ENCODE assay signal across 15 cellular contexts in genomic region chr3:182067423-182067822, GRCh38.
DNase-seq lines count a peak whose midpoint lies in the region; ATAC-seq, FAIRE-seq and TF ChIP-seq lines count a peak whose summit lies in the region.
"Had no signal": no experiment of that assay in that cellular context is flagged by ENCODE, and none has a peak within 500 bp of the region (broad histone marks: within the 10 kb centered on the region; RNA-seq: fewer than 3 reads in every experiment).

No MANE protein-coding gene starts in this region.

- H3K27ac ChIP-seq in GM23338 (ENCODE audit: low read depth) (no peak overlapping the region), OCI-LY7 (ENCODE audit: low read depth, low read length, poor library complexity, severe bottlenecking) (no peak overlapping the region), mesendoderm (ENCODE audit: low read depth, low read length) (no peak overlapping the region)
- H3K27ac ChIP-seq: A549, C4-2B had no signal

- H3K4me3 Mint-ChIP-seq in GM23338 = no peak overlapping the region
- no peak overlapping the region for H3K4me3 Mint-ChIP-seq in activated naive CD4-positive, alpha-beta T cell treated with anti-CD3 and anti-CD28 coated beads, Interleukin-2, amount 10 ng/mL, durations not matched to agents 7 days and 5 days
- H3K4me3 Mint-ChIP-seq: CD4-positive, alpha-beta memory T cell had no signal

- H3K4me3 ChIP-seq in GM23338 = no peak overlapping the region
- no peak overlapping the region for H3K4me3 ChIP-seq in OCI-LY7 (ENCODE audit: low read depth, low read length, poor library complexity, severe bottlenecking)
- H3K4me3 ChIP-seq in bronchial epithelial cell (ENCODE audit: low read depth, low read length) = no peak overlapping the region
- no peak overlapping the region for H3K4me3 ChIP-seq in mesendoderm (ENCODE audit: low read length)
- H3K4me3 ChIP-seq: A549 had no signal

- no TSS peak for BruUV-seq in OCI-LY7 (replicated peaks; lab: Mats Ljungman, UMichigan)

- H2AK5ac ChIP-seq in mesendoderm (ENCODE audit: low read length) = no peak overlapping the region

- H3K4me1 ChIP-seq in GM23338 (ENCODE audit: insufficient read depth) (no peaks in the 10 kb centered on the region), OCI-LY7 (ENCODE audit: insufficient read depth, low read length, poor library complexity, severe bottlenecking) (no peaks in the 10 kb centered on the region), mesendoderm (ENCODE audit: control insufficient read depth, low read depth, low read length) (no peaks in the 10 kb centered on the region)
- H3K4me1 ChIP-seq: A549, BE2C had no signal

- WGBS in mesendoderm (ENCODE audit: extremely low coverage, insufficient coverage, low lambda C conversion rate) = no CpG with 5 or more reads among the region's 4 CpGs

- intact Hi-C loops in OCI-LY7 (cut with micrococcal nuclease; ENCODE audit: unreplicated experiment) (no loop called here), left cardiac atrium (cut with DNase I) (no loop called here)

- no peak overlapping the region for H3K18ac ChIP-seq in mesendoderm (ENCODE audit: low read length)

- no peak overlapping the region for H3K23ac ChIP-seq in mesendoderm (ENCODE audit: low read length)

- POLR2A ChIA-PET in OCI-LY7 (lab: Charles Lee) = no interaction called here

- peaks cover 5% of the 10 kb centered on the region for H3K27me3 Mint-ChIP-seq in GM23338 (ENCODE audit: insufficient read depth, low read depth, poor library complexity)
- H3K27me3 Mint-ChIP-seq in activated naive CD4-positive, alpha-beta T cell treated with anti-CD3 and anti-CD28 coated beads, Interleukin-2, amount 10 ng/mL, durations not matched to agents 7 days and 5 days = no peaks in the 10 kb centered on the region
- H3K27me3 Mint-ChIP-seq: CD4-positive, alpha-beta memory T cell had no signal

- H3K4me1 Mint-ChIP-seq in GM23338 = no peaks in the 10 kb centered on the region; the same call in 1 of the 3 replicates
- no peaks in the 10 kb centered on the region for H3K4me1 Mint-ChIP-seq in activated naive CD4-positive, alpha-beta T cell treated with anti-CD3 and anti-CD28 coated beads, Interleukin-2, amount 10 ng/mL, durations not matched to agents 7 days and 5 days
- H3K4me1 Mint-ChIP-seq: CD4-positive, alpha-beta memory T cell had no signal

- no peak overlapping the region for H4K8ac ChIP-seq in mesendoderm (ENCODE audit: low read depth, low read length)

- no peak for TF ChIP-seq CTCF in GM23338 (conservative IDR thresholded peaks at IDR 0.05; ENCODE audit: low read depth in 2 of 2)
- TF ChIP-seq CTCF in OCI-LY7 (conservative IDR thresholded peaks at IDR 0.05; ENCODE audit: low read length) = no peak
- no peak for TF ChIP-seq CTCF in bronchial epithelial cell (IDR thresholded peaks at IDR 0.05; ENCODE audit: insufficient read depth, low read length, severe bottlenecking)

- peak; percentile 13 for FAIRE-seq in bronchial epithelial cell (lab: Jason Lieb, UNC)
- FAIRE-seq: A549, GM12892, GM19239 had no signal

- no peaks in the 10 kb centered on the region for H3K79me1 ChIP-seq in mesendoderm (ENCODE audit: low read length)

- CTCF ChIA-PET in OCI-LY7 (lab: Charles Lee; ENCODE audit: unreplicated experiment) = no interaction called here
- CTCF ChIA-PET in activated naive CD4-positive, alpha-beta T cell treated with anti-CD3 and anti-CD28 coated beads, Interleukin-2, amount 10 ng/mL, durations not matched to agents 7 days and 5 days (lab: Charles Lee) = no interaction called here

- no peak overlapping the region for H3K56ac ChIP-seq in mesendoderm (ENCODE audit: low read length)

- no peaks in the 10 kb centered on the region for H3K27me3 ChIP-seq in GM23338 (ENCODE audit: insufficient read depth)
- no peaks in the 10 kb centered on the region for H3K27me3 ChIP-seq in bronchial epithelial cell (ENCODE audit: control insufficient read depth, insufficient read depth, low read length)
- H3K27me3 ChIP-seq in mesendoderm (ENCODE audit: insufficient read depth, low read length, poor library complexity) = no peaks in the 10 kb centered on the region
- H3K27me3 ChIP-seq: BE2C had no signal

- H3K9me3 ChIP-seq in OCI-LY7 (ENCODE audit: low read length) = no peaks in the 10 kb centered on the region
- H3K9me3 ChIP-seq: A549, BE2C had no signal

- no peaks in the 10 kb centered on the region for H3F3A ChIP-seq in GM23338 (replicated peaks; ENCODE audit: low read depth)

- no peak overlapping the region for H2BK5ac ChIP-seq in mesendoderm (ENCODE audit: low read length)

- H3K36me3 ChIP-seq in GM23338 (ENCODE audit: insufficient read depth) (no peaks in the 10 kb centered on the region), OCI-LY7 (ENCODE audit: insufficient read depth, low read length) (no peaks in the 10 kb centered on the region), bronchial epithelial cell (ENCODE audit: control insufficient read depth, insufficient read depth, low read length) (no peaks in the 10 kb centered on the region), mesendoderm (ENCODE audit: control insufficient read depth, insufficient read depth, low read length) (no peaks in the 10 kb centered on the region)
- H3K36me3 ChIP-seq: BE2C had no signal

- H2BK15ac ChIP-seq in mesendoderm (replicated peaks; ENCODE audit: low read depth) = no peak overlapping the region

- H4K20me1 ChIP-seq in GM23338 (replicated peaks; ENCODE audit: insufficient read depth) = no peaks in the 10 kb centered on the region
- H4K20me1 ChIP-seq in OCI-LY7 (ENCODE audit: insufficient read depth, low read length) = no peaks in the 10 kb centered on the region

- H3K9ac ChIP-seq in mesendoderm (ENCODE audit: low read length) = no peak overlapping the region

- no peak overlapping the region for H3K27ac Mint-ChIP-seq in GM23338
- H3K27ac Mint-ChIP-seq in activated naive CD4-positive, alpha-beta T cell treated with anti-CD3 and anti-CD28 coated beads, Interleukin-2, amount 10 ng/mL, durations not matched to agents 7 days and 5 days = no peak overlapping the region
- H3K27ac Mint-ChIP-seq: CD4-positive, alpha-beta memory T cell had no signal

- no peak overlapping the region for H3K4me2 ChIP-seq in GM23338
- no peak overlapping the region for H3K4me2 ChIP-seq in OCI-LY7 (ENCODE audit: low read length)
- H3K4me2 ChIP-seq in mesendoderm (ENCODE audit: low read length) = no peak overlapping the region
- H3K4me2 ChIP-seq: A549 had no signal

- H2AFZ ChIP-seq in GM23338 = no peak overlapping the region
- peak overlapping the region; percentile 8; the same call in 1 of the 2 replicates for H2AFZ ChIP-seq in OCI-LY7 (ENCODE audit: low read length)

- no peak for ATAC-seq in GM23338
- no peak for ATAC-seq in left cardiac atrium
- ATAC-seq: A549 had no signal

- H3K9me2 ChIP-seq in GM23338 (ENCODE audit: insufficient read depth) (no peaks in the 10 kb centered on the region), OCI-LY7 (ENCODE audit: insufficient read depth, low read length) (no peaks in the 10 kb centered on the region)

- no peak overlapping the region for H4K5ac ChIP-seq in mesendoderm (ENCODE audit: low read length)

- peak; percentile 8 for DNase-seq in A172 (ENCODE audit: low spot score)
- no peak for DNase-seq in GM23338 (ENCODE audit: low spot score)
- no peak for DNase-seq in OCI-LY7 (ENCODE audit: low spot score)
- no peak for DNase-seq in bronchial epithelial cell (ENCODE audit: low read depth)
- no peak for DNase-seq in left cardiac atrium
- no peak for DNase-seq in mesendoderm
- DNase-seq in activated naive CD4-positive, alpha-beta T cell treated with anti-CD3 and anti-CD28 coated beads, Interleukin-2, amount 10 ng/mL, durations not matched to agents 7 days and 5 days = no peak
- DNase-seq: BE2C; CD4-positive, alpha-beta memory T cell; DMS79; HCEC 1CT had no signal

- no peaks in the 10 kb centered on the region for H3K36me3 Mint-ChIP-seq in GM23338 (ENCODE audit: low read depth)
- H3K36me3 Mint-ChIP-seq in activated naive CD4-positive, alpha-beta T cell treated with anti-CD3 and anti-CD28 coated beads, Interleukin-2, amount 10 ng/mL, durations not matched to agents 7 days and 5 days = no peaks in the 10 kb centered on the region
- H3K36me3 Mint-ChIP-seq: CD4-positive, alpha-beta memory T cell had no signal

- no peak overlapping the region for H3K4ac ChIP-seq in mesendoderm (ENCODE audit: low read depth, low read length)

- H3K79me2 ChIP-seq in GM23338 (replicated peaks; ENCODE audit: insufficient read depth) (no peaks in the 10 kb centered on the region), OCI-LY7 (ENCODE audit: insufficient read depth, low read depth, low read length) (no peaks in the 10 kb centered on the region), mesendoderm (ENCODE audit: control insufficient read depth, insufficient read depth, low read length) (no peaks in the 10 kb centered on the region)

- H3K9me3 Mint-ChIP-seq in GM23338 = no peaks in the 10 kb centered on the region
- H3K9me3 Mint-ChIP-seq in activated naive CD4-positive, alpha-beta T cell treated with anti-CD3 and anti-CD28 coated beads, Interleukin-2, amount 10 ng/mL, durations not matched to agents 7 days and 5 days = no peaks in the 10 kb centered on the region

- no peak overlapping the region for H2BK120ac ChIP-seq in mesendoderm (ENCODE audit: low read depth, low read length)

TF ChIP-seq in GM23338, 12 proteins besides CTCF, POLR2A, EP300 and RAD21 (continues in another document):
- TF ChIP-seq ZNF331 (CRISPR knock-in tag; IDR thresholded peaks at IDR 0.05; ENCODE audit: low read depth) = no peak
- no peak for TF ChIP-seq POLR2AphosphoS5 (IDR thresholded peaks at IDR 0.05; ENCODE audit: low read depth)
- no peak for TF ChIP-seq CREB1 (CRISPR knock-in tag; IDR thresholded peaks at IDR 0.05; ENCODE audit: low read depth)
- no peak for TF ChIP-seq ZNF114 (CRISPR knock-in tag; IDR thresholded peaks at IDR 0.05)
- TF ChIP-seq EZH2phosphoT487 (IDR thresholded peaks at IDR 0.05; ENCODE audit: unreplicated experiment) = no peak
- TF ChIP-seq JUNB (IDR thresholded peaks at IDR 0.05; ENCODE audit: unreplicated experiment) = no peak
